Comparison of ENCODE assay signal across 16 cellular contexts in genomic region chr4:33395731-33396485, GRCh38.
A peak's percentile ranks its signal among the peaks of the same experiment; 100 is the strongest.
DNase-seq lines count a peak whose midpoint lies in the region; ATAC-seq and TF ChIP-seq lines count a peak whose summit lies in the region.
"Had no signal": no experiment of that assay in that cellular context is flagged by ENCODE, and none has a peak within 500 bp of the region (broad histone marks: within the 10 kb centered on the region; RNA-seq: fewer than 3 reads in every experiment).

No MANE protein-coding gene starts in this region.

- H3K79me1 ChIP-seq in mesenchymal stem cell (replicated peaks; ENCODE audit: low read length, poor library complexity, severe bottlenecking) = no peaks in the 10 kb centered on the region

- H2BK5ac ChIP-seq in mesenchymal stem cell (ENCODE audit: low read depth, low read length, poor library complexity, severe bottlenecking) = no peak overlapping the region

- no peak overlapping the region for H4K8ac ChIP-seq in mesenchymal stem cell (ENCODE audit: low read length)

- no peak overlapping the region for H2BK15ac ChIP-seq in mesenchymal stem cell (ENCODE audit: low read depth, poor library complexity, severe bottlenecking)

- intact Hi-C loops in upper lobe of right lung (cut with DNase I) (no loop called here), breast epithelium (cut with DNase I; ENCODE audit: low total_unique reads) (loop anchor here (2.0 kb wide), 1 partner anchor 25 kb away; no protein-coding TSS in a partner anchor)

- H3K4me2 ChIP-seq in mesenchymal stem cell (ENCODE audit: low read length, poor library complexity, severe bottlenecking) = no peak overlapping the region
- H3K4me2 ChIP-seq: A549 had no signal

- TF ChIP-seq POLR2A in breast epithelium (IDR thresholded peaks at IDR 0.05) = no peak
- no peak for TF ChIP-seq POLR2A in upper lobe of left lung (IDR thresholded peaks at IDR 0.05)

- H4K91ac ChIP-seq in mesenchymal stem cell (ENCODE audit: low read length) = no peak overlapping the region

- no peaks in the 10 kb centered on the region for H3K9me3 ChIP-seq in mesenchymal stem cell (ENCODE audit: control insufficient read depth, low read length)
- no peaks in the 10 kb centered on the region for H3K9me3 ChIP-seq in upper lobe of right lung
- H3K9me3 ChIP-seq in breast epithelium = no peaks in the 10 kb centered on the region
- no peaks in the 10 kb centered on the region for H3K9me3 ChIP-seq in upper lobe of left lung
- H3K9me3 ChIP-seq: A549, BE2C had no signal

- peak; percentile 17 for DNase-seq in NCI-H510A (lab: John Stamatoyannopoulos, UW)
- peak; percentile 8 for DNase-seq in astrocyte of the spinal cord (ENCODE audit: low read depth, low spot score)
- DNase-seq in mesenchymal stem cell = peak; percentile 5
- no peak for DNase-seq in upper lobe of right lung
- no peak for DNase-seq in DMS 273 (lab: John Stamatoyannopoulos, UW; ENCODE audit: unreplicated experiment)
- no peak for DNase-seq in breast epithelium (ENCODE audit: low spot score in 2 of 2)
- no peak for DNase-seq in NCI-H748 (lab: John Stamatoyannopoulos, UW; ENCODE audit: unreplicated experiment)
- no peak for DNase-seq in upper lobe of left lung
- DNase-seq: BE2C; CD4-positive, alpha-beta memory T cell; DMS153; HCEC 1CT; HFFc6 had no signal

- no peak overlapping the region for H3K14ac ChIP-seq in mesenchymal stem cell (ENCODE audit: low read length in 2 of 2)

- H3K18ac ChIP-seq in mesenchymal stem cell (ENCODE audit: low read depth in 1 of 2, low read length in 2 of 2) = no peak overlapping the region

- H3K4me1 ChIP-seq in mesenchymal stem cell (ENCODE audit: control insufficient read depth, insufficient read depth, low read depth, low read length) = no peaks in the 10 kb centered on the region
- H3K4me1 ChIP-seq in upper lobe of right lung = no peaks in the 10 kb centered on the region
- no peaks in the 10 kb centered on the region for H3K4me1 ChIP-seq in breast epithelium
- no peaks in the 10 kb centered on the region for H3K4me1 ChIP-seq in upper lobe of left lung
- H3K4me1 ChIP-seq: A549, BE2C had no signal

- no peak overlapping the region for H2AFZ ChIP-seq in mesenchymal stem cell (ENCODE audit: low read depth, low read length)

- in situ Hi-C loops in astrocyte of the spinal cord (cut with HindIII; ENCODE audit: low sequenced_read_pairs) = no loop called here

- H2AK5ac ChIP-seq in mesenchymal stem cell (ENCODE audit: low read length, severe bottlenecking) = no peak overlapping the region

- no peak for TF ChIP-seq EP300 in upper lobe of left lung (IDR thresholded peaks at IDR 0.05)

- ATAC-seq in upper lobe of right lung = peak; percentile 37
- no peak for ATAC-seq in upper lobe of left lung (ENCODE audit: low FRiP score in 2 of 2)
- ATAC-seq: A549, HepG2 had no signal

- H3K4ac ChIP-seq in mesenchymal stem cell (ENCODE audit: low read depth in 1 of 2, low read length in 2 of 2) = no peak overlapping the region

- H3K9ac ChIP-seq in mesenchymal stem cell (ENCODE audit: low read length) = no peak overlapping the region

- no peak overlapping the region for H2BK12ac ChIP-seq in mesenchymal stem cell (ENCODE audit: low read length in 2 of 2)

- H3K23ac ChIP-seq in mesenchymal stem cell (ENCODE audit: low read length in 2 of 2) = no peak overlapping the region

- TF ChIP-seq CTCF in astrocyte of the spinal cord (IDR thresholded peaks at IDR 0.05; ENCODE audit: low read depth, low read length) (no peak), upper lobe of right lung (IDR thresholded peaks at IDR 0.05) (no peak), breast epithelium (IDR thresholded peaks at IDR 0.05) (no peak), upper lobe of left lung (IDR thresholded peaks at IDR 0.05) (no peak)

- H3K27me3 ChIP-seq in mesenchymal stem cell (ENCODE audit: control insufficient read depth in 1 of 2, insufficient read depth in 1 of 2, low read length in 2 of 2) (no peaks in the 10 kb centered on the region), upper lobe of right lung (no peaks in the 10 kb centered on the region), breast epithelium (no peaks in the 10 kb centered on the region), upper lobe of left lung (no peaks in the 10 kb centered on the region)
- H3K27me3 ChIP-seq: BE2C had no signal

- H2BK120ac ChIP-seq in mesenchymal stem cell (ENCODE audit: low read depth, low read length) = no peak overlapping the region

- H3K36me3 ChIP-seq in mesenchymal stem cell (ENCODE audit: control insufficient read depth in 1 of 2, insufficient read depth in 2 of 2, low read depth in 1 of 2, low read length in 2 of 2) = no peaks in the 10 kb centered on the region
- H3K36me3 ChIP-seq in upper lobe of right lung = no peaks in the 10 kb centered on the region
- no peaks in the 10 kb centered on the region for H3K36me3 ChIP-seq in breast epithelium
- H3K36me3 ChIP-seq in upper lobe of left lung = no peaks in the 10 kb centered on the region
- H3K36me3 ChIP-seq: BE2C had no signal

- H3K27ac ChIP-seq in mesenchymal stem cell (ENCODE audit: low read length, poor library complexity, severe bottlenecking) = no peak overlapping the region
- H3K27ac ChIP-seq in upper lobe of right lung = no peak overlapping the region
- H3K27ac ChIP-seq in breast epithelium = no peak overlapping the region
- H3K27ac ChIP-seq in upper lobe of left lung = no peak overlapping the region
- H3K27ac ChIP-seq: A549, C4-2B had no signal

- H3K4me3 ChIP-seq in astrocyte of the spinal cord (ENCODE audit: low read depth, low read length) (no peak overlapping the region), mesenchymal stem cell (ENCODE audit: insufficient read depth in 1 of 2, low read depth in 1 of 2, low read length in 2 of 2) (no peak overlapping the region), upper lobe of right lung (no peak overlapping the region), breast epithelium (no peak overlapping the region), upper lobe of left lung (no peak overlapping the region)
- H3K4me3 ChIP-seq: A549 had no signal

Comparison
In these comparisons a context has a peak if more than half of its experiments do, and no peak if none do; other contexts are left out.
1. DNase-seq: peak in NCI-H510A (single experiment), astrocyte of the spinal cord (single experiment) and mesenchymal stem cell (single experiment); none in upper lobe of right lung (single experiment), DMS 273 (single experiment), breast epithelium (0 of 2), NCI-H748 (single experiment) and upper lobe of left lung (0 of 2).